21 cellular contexts compared by ENCODE assay signal in genomic region chr1:74436078-74436477, GRCh38.
DNase-seq lines count a peak whose midpoint lies in the region; ATAC-seq and TF ChIP-seq lines count a peak whose summit lies in the region.
"Had no signal": no experiment of that assay in that cellular context is flagged by ENCODE, and none has a peak within 500 bp of the region (broad histone marks: within the 10 kb centered on the region; RNA-seq: fewer than 3 reads in every experiment).

No MANE protein-coding gene starts in this region.

- POLR2A ChIA-PET in HEK293T (lab: Yijun Ruan, JAX) = no interaction called here

- no peak for TF ChIP-seq CTCF in brain (conservative IDR thresholded peaks at IDR 0.05)

- no peaks in the 10 kb centered on the region for H3K36me3 Mint-ChIP-seq in brain
- H3K36me3 Mint-ChIP-seq: CD4-positive, CD25-positive, alpha-beta regulatory T cell; CD8-positive, alpha-beta memory T cell had no signal

- ATAC-seq in GM18868 (IDR thresholded peaks at IDR 0.05; ENCODE audit: unreplicated experiment) (peak; percentile 38), GM21390 (IDR thresholded peaks at IDR 0.05; ENCODE audit: unreplicated experiment) (no peak)
- ATAC-seq: HCT116, K562 had no signal

- peak overlapping the region in 3 of 5 experiments; percentile 41 to 69 (median 63) for H3K27ac Mint-ChIP-seq in brain
- H3K27ac Mint-ChIP-seq: CD4-positive, CD25-positive, alpha-beta regulatory T cell; CD8-positive, alpha-beta memory T cell had no signal

- no peak for DNase-seq in HEK293T (ENCODE audit: extremely low spot score)
- peak; percentile 7 for DNase-seq in NCI-H1417 treated with DMSO at 0.1 percent for 48 hours (lab: John Stamatoyannopoulos, UW)
- DNase-seq in NCI-H748 (lab: John Stamatoyannopoulos, UW; ENCODE audit: unreplicated experiment) = no peak
- no peak for DNase-seq in NCI-H2081 treated with DMSO at 0.1 percent for 48 hours (lab: John Stamatoyannopoulos, UW)
- DNase-seq: ACHN; BE2C; C1 segment of cervical spinal cord; CD4-positive, CD25-positive, alpha-beta regulatory T cell; CD8-positive, alpha-beta memory T cell; DMS 273 treated with DMSO at 0.1 percent for 48 hours; DMS53; DND-41; EL; GOT3; H7; IMR-90 had no signal

- CTCF ChIA-PET in HEK293T (lab: Yijun Ruan, JAX) = no interaction called here

- H3K4me3 Mint-ChIP-seq in brain = no peak overlapping the region
- H3K4me3 Mint-ChIP-seq: CD4-positive, CD25-positive, alpha-beta regulatory T cell; CD8-positive, alpha-beta memory T cell had no signal

- peaks cover 6% of the 10 kb centered on the region for H3K4me1 Mint-ChIP-seq in brain
- H3K4me1 Mint-ChIP-seq: CD4-positive, CD25-positive, alpha-beta regulatory T cell; CD8-positive, alpha-beta memory T cell had no signal

- H3K9me3 Mint-ChIP-seq in brain = peaks cover 0 to under 1% (median 0%) of the 10 kb centered on the region in 5 experiments

- H3K27me3 Mint-ChIP-seq in brain = peaks cover 2% of the 10 kb centered on the region
- H3K27me3 Mint-ChIP-seq: CD4-positive, CD25-positive, alpha-beta regulatory T cell; CD8-positive, alpha-beta memory T cell had no signal

TF ChIP-seq in HEK293T, 16 proteins besides CTCF, POLR2A, EP300 and RAD21:
- TF ChIP-seq SUZ12 (IDR thresholded peaks at IDR 0.05) = no peak
- TF ChIP-seq PKNOX1 (IDR thresholded peaks at IDR 0.05) = peak; percentile 67
